In genomic region chr3:114171677-114172076, GRCh38 we compare ENCODE assay signal across 39 cellular contexts. TPM values are rescaled to one million over a fixed set of nuclear protein-coding genes. Genes with fewer than 3 reads are reported as not detected.
"Had no signal": no experiment of that assay in that cellular context is flagged by ENCODE, and none has a peak within 500 bp of the region (broad histone marks: within the 10 kb centered on the region; RNA-seq: fewer than 3 reads in every experiment).

No MANE protein-coding gene starts in this region.

- H3K36me3 Mint-ChIP-seq: activated CD4-positive, alpha-beta memory T cell treated with anti-CD3 and anti-CD28 coated beads for 36 hours; activated naive CD4-positive, alpha-beta T cell treated with anti-CD3 and anti-CD28 coated beads, Interleukin-2, amount 50 U/mL, for 72 hours; activated naive CD8-positive, alpha-beta T cell treated with anti-CD3 and anti-CD28 coated beads for 36 hours had no signal

- H3K27me3 Mint-ChIP-seq: activated CD4-positive, alpha-beta memory T cell treated with anti-CD3 and anti-CD28 coated beads for 36 hours; activated naive CD8-positive, alpha-beta T cell treated with anti-CD3 and anti-CD28 coated beads for 36 hours; activated T-cell treated with anti-CD3 and anti-CD28 coated beads, Interleukin-2, amount 50 U/mL, for 24 hours; activated T-helper 17 cell treated with anti-CD3 and anti-CD28 coated beads, Interleukin-2, amount 50 U/mL, for 72 hours; central memory CD8-positive, alpha-beta T cell had no signal

- H3K4me1 Mint-ChIP-seq: activated B cell treated with CpG ODN at 0.5 μM for 24 hours; activated CD4-positive, alpha-beta T cell treated with anti-CD3 and anti-CD28 coated beads, Interleukin-2, amount 10 ng/mL, durations not matched to agents 24 days and 14 days; activated T-helper 17 cell treated with anti-CD3 and anti-CD28 coated beads, Interleukin-2, amount 50 U/mL, for 72 hours; central memory CD8-positive, alpha-beta T cell had no signal

- FAIRE-seq: astrocyte, TTC549 had no signal

- H3K4me1 ChIP-seq: adrenal gland, body of pancreas, breast epithelium had no signal

- H3K4me3 ChIP-seq: adrenal gland, body of pancreas, breast epithelium had no signal

- ATAC-seq: activated CD8-positive, alpha-beta T cell treated with anti-CD3 and anti-CD28 coated beads for 36 hours; activated naive CD4-positive, alpha-beta T cell treated with anti-CD3 and anti-CD28 coated beads, Interleukin-2, amount 50 U/mL, for 72 hours; activated T-helper 17 cell treated with anti-CD3 and anti-CD28 coated beads, Interleukin-2, amount 50 U/mL, for 72 hours; body of pancreas had no signal

- H3K9me3 Mint-ChIP-seq: activated B cell treated with CpG ODN at 0.5 μM for 24 hours; activated CD4-positive, alpha-beta memory T cell treated with anti-CD3 and anti-CD28 coated beads for 36 hours; activated CD4-positive, alpha-beta T cell treated with anti-CD3 and anti-CD28 coated beads, Interleukin-2, amount 10 ng/mL, durations not matched to agents 24 days and 14 days; activated CD8-positive, alpha-beta T cell treated with anti-CD3 and anti-CD28 coated beads for 36 hours; activated naive CD4-positive, alpha-beta T cell treated with anti-CD3 and anti-CD28 coated beads for 36 hours; activated naive CD4-positive, alpha-beta T cell treated with anti-CD3 and anti-CD28 coated beads, Interleukin-2, amount 50 U/mL, for 72 hours; activated naive CD8-positive, alpha-beta T cell treated with anti-CD3 and anti-CD28 coated beads for 36 hours; activated T-cell treated with anti-CD3 and anti-CD28 coated beads, Interleukin-2, amount 50 U/mL, for 24 hours; activated T-helper 1 cell treated with anti-CD3 and anti-CD28 coated beads, Interleukin-12 subunit alpha, Interleukin-12 subunit beta, Interleukin-2, Interleukin-4 antibody, amounts not matched to agents 30 ng/mL and 10 ng/mL and 1 ng/mL, durations not matched to agents 14 hours and 24 hours and 36 hours; activated T-helper 17 cell treated with anti-CD3 and anti-CD28 coated beads, Interleukin-2, amount 50 U/mL, for 72 hours; central memory CD8-positive, alpha-beta T cell; T-helper 1 cell treated with Interleukin-12 subunit alpha and Interleukin-12 subunit beta and Interleukin-4 antibody, amounts not matched to agents 30 μg/mL and 1 μg/mL, for 36 hours; T-helper 2 cell treated with Interferon-gamma antibody and Interleukin-4, amounts not matched to agents 5 μg/mL and 100 μg/mL, for 36 hours had no signal

- H3K27ac ChIP-seq: adrenal gland, body of pancreas, brain microvascular endothelial cell, breast epithelium, VCaP had no signal

- H3K27ac Mint-ChIP-seq: activated B cell treated with CpG ODN at 0.5 μM for 24 hours; activated CD4-positive, alpha-beta memory T cell treated with anti-CD3 and anti-CD28 coated beads for 36 hours; activated CD4-positive, alpha-beta T cell treated with anti-CD3 and anti-CD28 coated beads, Interleukin-2, amount 10 ng/mL, durations not matched to agents 24 days and 14 days; activated CD8-positive, alpha-beta T cell treated with anti-CD3 and anti-CD28 coated beads for 36 hours; activated naive CD4-positive, alpha-beta T cell treated with anti-CD3 and anti-CD28 coated beads for 36 hours; activated naive CD8-positive, alpha-beta T cell treated with anti-CD3 and anti-CD28 coated beads for 36 hours; activated T-cell treated with anti-CD3 and anti-CD28 coated beads, Interleukin-2, amount 50 U/mL, for 24 hours; activated T-helper 1 cell treated with anti-CD3 and anti-CD28 coated beads, Interleukin-12 subunit alpha, Interleukin-12 subunit beta, Interleukin-2, Interleukin-4 antibody, amounts not matched to agents 30 ng/mL and 10 ng/mL and 1 ng/mL, durations not matched to agents 14 hours and 24 hours and 36 hours; activated T-helper 17 cell treated with anti-CD3 and anti-CD28 coated beads, Interleukin-2, amount 50 U/mL, for 72 hours; T-helper 1 cell treated with Interleukin-12 subunit alpha and Interleukin-12 subunit beta and Interleukin-4 antibody, amounts not matched to agents 30 μg/mL and 1 μg/mL, for 36 hours; T-helper 2 cell treated with Interferon-gamma antibody and Interleukin-4, amounts not matched to agents 5 μg/mL and 100 μg/mL, for 36 hours had no signal

- H3K4me3 Mint-ChIP-seq: activated B cell treated with CpG ODN at 0.5 μM for 24 hours; activated CD4-positive, alpha-beta memory T cell treated with anti-CD3 and anti-CD28 coated beads for 36 hours; activated CD4-positive, alpha-beta T cell treated with anti-CD3 and anti-CD28 coated beads, Interleukin-2, amount 10 ng/mL, durations not matched to agents 24 days and 14 days; activated CD8-positive, alpha-beta T cell treated with anti-CD3 and anti-CD28 coated beads for 36 hours; activated naive CD4-positive, alpha-beta T cell treated with anti-CD3 and anti-CD28 coated beads for 36 hours; activated naive CD8-positive, alpha-beta T cell treated with anti-CD3 and anti-CD28 coated beads for 36 hours; activated T-cell treated with anti-CD3 and anti-CD28 coated beads, Interleukin-2, amount 50 U/mL, for 24 hours; activated T-helper 1 cell treated with anti-CD3 and anti-CD28 coated beads, Interleukin-12 subunit alpha, Interleukin-12 subunit beta, Interleukin-2, Interleukin-4 antibody, amounts not matched to agents 30 ng/mL and 10 ng/mL and 1 ng/mL, durations not matched to agents 14 hours and 24 hours and 36 hours; activated T-helper 17 cell treated with anti-CD3 and anti-CD28 coated beads, Interleukin-2, amount 50 U/mL, for 72 hours; central memory CD8-positive, alpha-beta T cell; T-helper 1 cell treated with Interleukin-12 subunit alpha and Interleukin-12 subunit beta and Interleukin-4 antibody, amounts not matched to agents 30 μg/mL and 1 μg/mL, for 36 hours; T-helper 2 cell treated with Interferon-gamma antibody and Interleukin-4, amounts not matched to agents 5 μg/mL and 100 μg/mL, for 36 hours had no signal

- H3K36me3 ChIP-seq: adrenal gland, brain microvascular endothelial cell, breast epithelium had no signal

- H3K9me3 ChIP-seq: adrenal gland, body of pancreas, breast epithelium had no signal

- DNase-seq: activated B cell treated with CpG ODN at 0.5 μM for 24 hours; activated CD4-positive, alpha-beta memory T cell treated with anti-CD3 and anti-CD28 coated beads for 36 hours; activated CD4-positive, alpha-beta T cell treated with anti-CD3 and anti-CD28 coated beads for 4 hours; activated CD4-positive, alpha-beta T cell treated with anti-CD3 and anti-CD28 coated beads, Interleukin-2, amount 10 ng/mL, durations not matched to agents 24 days and 14 days; activated CD4-positive, alpha-beta T cell treated with anti-CD3 and anti-CD28 coated beads, Interleukin-2, amount 50 U/mL, for 1 hour; activated CD4-positive, alpha-beta T cell treated with anti-CD3 and anti-CD28 coated beads, Interleukin-2, amount 50 U/mL, for 4 hours; activated CD4-positive, CD25-positive, alpha-beta regulatory T cell treated with anti-CD3 and anti-CD28 coated beads, Interleukin-2, amount 50 U/mL, for 72 hours; activated CD8-positive, alpha-beta memory T cell treated with anti-CD3 and anti-CD28 coated beads, Interleukin-2, amount 50 U/mL, for 4 hours; activated CD8-positive, alpha-beta T cell treated with anti-CD3 and anti-CD28 coated beads for 36 hours; activated effector memory CD4-positive, alpha-beta T cell treated with anti-CD3 and anti-CD28 coated beads, Interleukin-2, amount 50 U/mL, for 16 hours; activated gamma-delta T cell treated with Interleukin-2 at 50 U/mL for 16 hours; activated naive CD4-positive, alpha-beta T cell; activated naive CD4-positive, alpha-beta T cell treated with anti-CD3 and anti-CD28 coated beads for 36 hours; activated naive CD4-positive, alpha-beta T cell treated with anti-CD3 and anti-CD28 coated beads, Interleukin-2, amount 50 U/mL, for 16 hours; activated naive CD8-positive, alpha-beta T cell treated with anti-CD3 and anti-CD28 coated beads for 36 hours; activated T-cell treated with anti-CD3 and anti-CD28 coated beads, Interleukin-2, amount 50 U/mL, for 24 hours; activated T-cell treated with anti-CD3 and anti-CD28 coated beads, Interleukin-2, amount 50 U/mL, for 48 hours; adrenal gland; amniotic stem cell; aorta; body of pancreas; brain microvascular endothelial cell; caudate nucleus; cerebellar nuclear complex; T-helper 1 cell; T-helper 2 cell; T-helper 9 cell had no signal

RNA-seq across cellular contexts. Expression of gene DRD3, which starts 7.2 kb away (rescaled TPM):
- total RNA-seq: activated B cell treated with CpG ODN at 0.5 μM for 24 hours; activated CD4-positive, alpha-beta memory T cell treated with anti-CD3 and anti-CD28 coated beads for 36 hours; activated CD4-positive, alpha-beta T cell treated with anti-CD3 and anti-CD28 coated beads, Interleukin-2, amount 10 ng/mL, durations not matched to agents 24 days and 14 days; activated CD8-positive, alpha-beta memory T cell treated with anti-CD3 and anti-CD28 coated beads for 36 hours; activated CD8-positive, alpha-beta T cell treated with anti-CD3 and anti-CD28 coated beads for 36 hours; activated naive CD4-positive, alpha-beta T cell treated with anti-CD3 and anti-CD28 coated beads for 36 hours; activated naive CD4-positive, alpha-beta T cell treated with anti-CD3 and anti-CD28 coated beads, Interleukin-2, amount 50 U/mL, for 72 hours; activated naive CD8-positive, alpha-beta T cell treated with anti-CD3 and anti-CD28 coated beads for 36 hours; activated T-helper 1 cell treated with anti-CD3 and anti-CD28 coated beads, Interleukin-12 subunit alpha, Interleukin-12 subunit beta, Interleukin-2, Interleukin-4 antibody, amounts not matched to agents 30 ng/mL and 10 ng/mL and 1 ng/mL, durations not matched to agents 14 hours and 24 hours and 36 hours; activated T-helper 17 cell treated with anti-CD3 and anti-CD28 coated beads, Interleukin-2, amount 50 U/mL, for 72 hours; adrenal gland; aorta; astrocyte; body of pancreas; breast epithelium; chondrocyte had no signal
- polyA plus RNA-seq: adrenal gland, aorta had no signal
